ENCODE assay signal across 1 cellular context in genomic region chr10:84200537-84201243, GRCh38.
TF ChIP-seq lines count a peak whose summit lies in the region.

No MANE protein-coding gene starts in this region.

TF ChIP-seq in H1, 55 proteins besides CTCF, POLR2A, EP300 and RAD21:
- TF ChIP-seq JUND (IDR thresholded peaks at IDR 0.05; ENCODE audit: low read length) (no peak), BCL11A (IDR thresholded peaks at IDR 0.05; ENCODE audit: low read depth in 2 of 2, low read length in 2 of 2) (no peak), RFX5 (IDR thresholded peaks at IDR 0.05; ENCODE audit: borderline replicate concordance, low read depth, low read length) (no peak), ATF2 (IDR thresholded peaks at IDR 0.05; ENCODE audit: low read length) (no peak), YY1 (IDR thresholded peaks at IDR 0.05; ENCODE audit: low read depth, low read length) (no peak), TAF7 (optimal IDR thresholded peaks at IDR 0.05; ENCODE audit: borderline replicate concordance, low read depth, low read length) (no peak), NRF1 (IDR thresholded peaks at IDR 0.05; ENCODE audit: low read depth, low read length) (no peak), USF2 (IDR thresholded peaks at IDR 0.05; ENCODE audit: low read length) (no peak), CBX5 (IDR thresholded peaks at IDR 0.05; ENCODE audit: low read depth, low read length) (no peak), SIX5 (IDR thresholded peaks at IDR 0.05; ENCODE audit: low read depth, low read length) (no peak), ZNF274 (IDR thresholded peaks at IDR 0.05; ENCODE audit: borderline replicate concordance, extremely low read depth, low read length) (no peak), KDM5A (IDR thresholded peaks at IDR 0.05; ENCODE audit: low read length) (no peak), FOSL1 (IDR thresholded peaks at IDR 0.05; ENCODE audit: insufficient read depth, low read depth, low read length) (no peak)
TF ChIP-seq in H1: peak in this region for 0.
